In the genomic region with DNA sequence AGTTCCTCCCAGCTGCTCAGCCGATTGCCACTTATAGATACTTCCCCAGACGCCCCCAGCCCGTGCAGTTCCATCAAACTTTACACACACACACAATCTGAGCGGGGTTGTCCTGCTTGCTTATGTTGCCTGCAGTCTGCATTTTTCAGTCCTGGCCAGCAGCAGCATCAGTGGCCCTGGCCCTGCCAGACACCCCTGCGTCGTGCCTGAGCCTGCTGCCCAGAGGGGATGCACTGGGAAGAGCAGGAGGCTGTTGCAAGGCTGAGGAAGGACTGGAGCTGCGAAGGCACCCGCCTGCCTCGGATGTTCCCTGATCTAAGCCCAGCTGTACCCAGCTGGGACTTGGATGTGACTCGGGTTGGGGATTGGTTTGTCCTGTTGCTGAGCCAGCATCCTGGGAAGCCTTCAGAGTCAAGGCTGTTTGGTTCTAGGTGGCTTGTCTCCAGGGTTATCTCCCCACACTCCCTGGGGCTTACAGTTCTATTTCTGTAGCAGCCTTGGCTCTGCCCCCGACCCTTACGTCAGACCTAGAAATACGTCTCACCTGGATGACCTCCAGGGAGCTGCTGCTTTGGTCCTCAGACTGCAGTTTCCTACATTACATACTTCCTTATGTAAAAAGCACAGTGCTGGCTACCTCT, we compare ENCODE assay signal across 10 cellular contexts. TPM values are rescaled to one million over a fixed set of nuclear protein-coding genes. Genes with fewer than 3 reads are reported as not detected.
DNase-seq lines count a peak whose midpoint lies in the region; ATAC-seq and TF ChIP-seq lines count a peak whose summit lies in the region.
"Had no signal": no experiment of that assay in that cellular context is flagged by ENCODE, and none has a peak within 500 bp of the region (broad histone marks: within the 10 kb centered on the region; RNA-seq: fewer than 3 reads in every experiment).

No MANE protein-coding gene starts in this region.

- H3K27ac ChIP-seq in lower lobe of right lung (peak overlapping the region; percentile 11), stomach smooth muscle (ENCODE audit: low read length) (peak overlapping the region; percentile 46)
- H3K27ac ChIP-seq: skin epidermis had no signal

- peak; percentile 32 for DNase-seq in NCI-H2029 treated with DMSO at 0.1 percent for 48 hours (lab: John Stamatoyannopoulos, UW)
- peak; percentile 74 for DNase-seq in cerebellum (ENCODE audit: low spot score)
- DNase-seq in lower lobe of right lung: no peak
- no peak for DNase-seq in midbrain (lab: John Stamatoyannopoulos, UW)
- no peak for DNase-seq in glomerular visceral epithelial cell (ENCODE audit: extremely low spot score)
- DNase-seq in ureter (ENCODE audit: low spot score): no peak
- DNase-seq: activated CD4-positive, alpha-beta T cell treated with anti-CD3 and anti-CD28 coated beads, Interleukin-2, amount 50 U/mL, for 4 hours had no signal

- H3K4me1 ChIP-seq in lower lobe of right lung (peaks cover 26% of the 10 kb centered on the region), stomach smooth muscle (ENCODE audit: control insufficient read depth, insufficient read depth, low read length) (peaks cover 18% of the 10 kb centered on the region)

- intact Hi-C loops in lower lobe of right lung (cut with DNase I): no loop called here

- no peaks in the 10 kb centered on the region for H3K27me3 ChIP-seq in lower lobe of right lung (ENCODE audit: low read depth)
- no peaks in the 10 kb centered on the region for H3K27me3 ChIP-seq in stomach smooth muscle (ENCODE audit: control insufficient read depth in 1 of 2, insufficient read depth in 2 of 2, low read length in 2 of 2)
- H3K27me3 ChIP-seq: ascending aorta had no signal

- H3K9me3 ChIP-seq in lower lobe of right lung (no peaks in the 10 kb centered on the region), stomach smooth muscle (ENCODE audit: control insufficient read depth in 2 of 2, low read length in 2 of 2) (no peaks in the 10 kb centered on the region)
- H3K9me3 ChIP-seq: ascending aorta had no signal

- no peaks in the 10 kb centered on the region for H3K36me3 ChIP-seq in lower lobe of right lung
- no peaks in the 10 kb centered on the region for H3K36me3 ChIP-seq in stomach smooth muscle (ENCODE audit: control insufficient read depth in 2 of 2, insufficient read depth in 2 of 2, low read length in 2 of 2)
- H3K36me3 ChIP-seq: ascending aorta had no signal

- no peak overlapping the region for H3K4me3 ChIP-seq in lower lobe of right lung
- peak overlapping the region in 1 of 2 donors; percentile 29 for H3K4me3 ChIP-seq in stomach smooth muscle (ENCODE audit: low read length in 2 of 2)
- H3K4me3 ChIP-seq: ascending aorta, skin epidermis had no signal

- no peak for TF ChIP-seq CTCF in lower lobe of right lung (IDR thresholded peaks at IDR 0.05)

- no peak overlapping the region for H3K9ac ChIP-seq in stomach smooth muscle (ENCODE audit: low read length in 2 of 2)

- ATAC-seq in lower lobe of right lung: peak; percentile 70 to 73

RNA-seq across cellular contexts. Expression of a gene that starts 42.3 kb away (rescaled TPM):
- total RNA-seq in cerebellum: 14.7 TPM
- total RNA-seq in lower lobe of right lung: 20.4 TPM
- 8.7 TPM for total RNA-seq in ureter

Comparison
In these comparisons a context has a peak if more than half of its experiments do, and no peak if none do; other contexts are left out.
1. DNase-seq: peak in NCI-H2029 treated with DMSO at 0.1 percent for 48 hours (single experiment) and cerebellum (single experiment); none in lower lobe of right lung (single experiment), midbrain (single experiment), glomerular visceral epithelial cell (single experiment) and ureter (single experiment).